In the genomic region with DNA sequence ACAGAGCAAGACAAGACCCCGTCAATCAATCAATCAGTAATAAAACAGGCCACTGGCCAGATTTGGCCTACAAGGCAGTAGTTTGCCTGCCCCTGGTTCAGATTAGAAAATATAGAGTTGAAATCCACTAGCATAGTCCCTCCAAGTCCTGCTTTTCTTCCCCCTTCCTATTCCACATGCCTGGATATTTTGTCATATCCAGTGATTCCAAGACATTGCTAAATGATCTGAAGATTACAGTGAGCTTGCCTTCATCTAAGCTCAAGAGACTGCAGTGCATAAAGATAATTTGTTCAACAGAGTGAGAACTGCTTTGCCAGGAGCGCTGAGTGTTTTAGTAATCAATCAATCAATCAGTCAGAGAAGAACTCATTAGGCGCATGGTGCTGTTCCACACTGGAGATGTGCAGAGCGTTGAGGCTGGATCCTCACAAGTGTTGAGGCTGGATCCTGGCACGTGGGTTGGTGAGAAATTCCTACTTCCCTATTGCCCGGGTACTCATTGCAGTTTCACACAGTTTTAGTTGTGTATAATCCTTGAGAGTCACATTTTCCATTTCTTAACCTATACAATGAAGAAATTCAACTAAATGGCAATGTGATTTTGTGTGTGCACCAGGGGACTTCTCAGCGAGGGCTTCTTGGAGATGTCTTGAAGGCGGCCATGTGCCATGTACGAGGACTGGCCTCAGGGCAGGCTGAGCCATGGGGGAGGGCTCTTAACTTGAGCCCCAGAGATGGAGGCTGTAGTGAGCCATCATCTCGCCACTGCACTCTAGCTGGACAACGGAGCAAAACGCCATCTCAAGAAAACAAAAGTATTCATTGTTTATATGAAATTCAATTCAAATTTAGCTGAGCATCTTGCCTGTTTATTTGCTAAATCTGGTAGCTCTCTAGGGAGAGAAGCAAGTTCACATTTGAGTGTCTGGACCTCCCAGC, we compare ENCODE assay signal across 2 cellular contexts.
TF ChIP-seq lines count a peak whose summit lies in the region.

No MANE protein-coding gene starts in this region.

TF ChIP-seq in IMR-90, 13 proteins besides CTCF, POLR2A, EP300 and RAD21:
- TF ChIP-seq SMC3 (IDR thresholded peaks at IDR 0.05; ENCODE audit: low read depth, low read length) (no peak), BHLHE40 (IDR thresholded peaks at IDR 0.05; ENCODE audit: low read depth, low read length) (no peak), ELK1 (IDR thresholded peaks at IDR 0.05; ENCODE audit: borderline replicate concordance, low read depth, low read length) (no peak), NFE2L2 (IDR thresholded peaks at IDR 0.05; ENCODE audit: low read depth, low read length) (no peak), RFX5 (IDR thresholded peaks at IDR 0.05; ENCODE audit: low read depth, low read length) (no peak), CEBPB (IDR thresholded peaks at IDR 0.05; ENCODE audit: low read depth, low read length) (no peak), MAFK (IDR thresholded peaks at IDR 0.05; ENCODE audit: low read depth, low read length) (no peak), FOS (IDR thresholded peaks at IDR 0.05; ENCODE audit: low read depth, low read length) (no peak), MXI1 (IDR thresholded peaks at IDR 0.05; ENCODE audit: borderline replicate concordance, low read depth, low read length) (no peak), CHD1 (IDR thresholded peaks at IDR 0.05; ENCODE audit: low read depth, low read length) (no peak), MAZ (IDR thresholded peaks at IDR 0.05; ENCODE audit: borderline replicate concordance, low read depth, low read length) (no peak), RCOR1 (IDR thresholded peaks at IDR 0.05; ENCODE audit: insufficient replicate concordance, low read length) (no peak), USF2 (IDR thresholded peaks at IDR 0.05; ENCODE audit: low read depth, low read length) (no peak)

TF ChIP-seq in K562, 482 proteins besides CTCF, POLR2A, EP300 and RAD21:
- no peak for TF ChIP-seq ZNF639 (CRISPR knock-in tag; conservative IDR thresholded peaks at IDR 0.05 in 1 of 2, IDR thresholded peaks at IDR 0.05 in 1 of 2)
- peak; percentile 82 for TF ChIP-seq MEIS2 (IDR thresholded peaks at IDR 0.05; ENCODE audit: partially characterized antibody)
- 0 out of 2 replicates have a peak, but pooled peaks have one; percentile 38 for TF ChIP-seq GTF2E2 (tag; IDR thresholded peaks at IDR 0.05)
- peak; percentile 70 for TF ChIP-seq L3MBTL2 (IDR thresholded peaks at IDR 0.05)
- no peak for TF ChIP-seq IFI16 (CRISPR knock-in tag; IDR thresholded peaks at IDR 0.05)
- TF ChIP-seq, protein P1, sequence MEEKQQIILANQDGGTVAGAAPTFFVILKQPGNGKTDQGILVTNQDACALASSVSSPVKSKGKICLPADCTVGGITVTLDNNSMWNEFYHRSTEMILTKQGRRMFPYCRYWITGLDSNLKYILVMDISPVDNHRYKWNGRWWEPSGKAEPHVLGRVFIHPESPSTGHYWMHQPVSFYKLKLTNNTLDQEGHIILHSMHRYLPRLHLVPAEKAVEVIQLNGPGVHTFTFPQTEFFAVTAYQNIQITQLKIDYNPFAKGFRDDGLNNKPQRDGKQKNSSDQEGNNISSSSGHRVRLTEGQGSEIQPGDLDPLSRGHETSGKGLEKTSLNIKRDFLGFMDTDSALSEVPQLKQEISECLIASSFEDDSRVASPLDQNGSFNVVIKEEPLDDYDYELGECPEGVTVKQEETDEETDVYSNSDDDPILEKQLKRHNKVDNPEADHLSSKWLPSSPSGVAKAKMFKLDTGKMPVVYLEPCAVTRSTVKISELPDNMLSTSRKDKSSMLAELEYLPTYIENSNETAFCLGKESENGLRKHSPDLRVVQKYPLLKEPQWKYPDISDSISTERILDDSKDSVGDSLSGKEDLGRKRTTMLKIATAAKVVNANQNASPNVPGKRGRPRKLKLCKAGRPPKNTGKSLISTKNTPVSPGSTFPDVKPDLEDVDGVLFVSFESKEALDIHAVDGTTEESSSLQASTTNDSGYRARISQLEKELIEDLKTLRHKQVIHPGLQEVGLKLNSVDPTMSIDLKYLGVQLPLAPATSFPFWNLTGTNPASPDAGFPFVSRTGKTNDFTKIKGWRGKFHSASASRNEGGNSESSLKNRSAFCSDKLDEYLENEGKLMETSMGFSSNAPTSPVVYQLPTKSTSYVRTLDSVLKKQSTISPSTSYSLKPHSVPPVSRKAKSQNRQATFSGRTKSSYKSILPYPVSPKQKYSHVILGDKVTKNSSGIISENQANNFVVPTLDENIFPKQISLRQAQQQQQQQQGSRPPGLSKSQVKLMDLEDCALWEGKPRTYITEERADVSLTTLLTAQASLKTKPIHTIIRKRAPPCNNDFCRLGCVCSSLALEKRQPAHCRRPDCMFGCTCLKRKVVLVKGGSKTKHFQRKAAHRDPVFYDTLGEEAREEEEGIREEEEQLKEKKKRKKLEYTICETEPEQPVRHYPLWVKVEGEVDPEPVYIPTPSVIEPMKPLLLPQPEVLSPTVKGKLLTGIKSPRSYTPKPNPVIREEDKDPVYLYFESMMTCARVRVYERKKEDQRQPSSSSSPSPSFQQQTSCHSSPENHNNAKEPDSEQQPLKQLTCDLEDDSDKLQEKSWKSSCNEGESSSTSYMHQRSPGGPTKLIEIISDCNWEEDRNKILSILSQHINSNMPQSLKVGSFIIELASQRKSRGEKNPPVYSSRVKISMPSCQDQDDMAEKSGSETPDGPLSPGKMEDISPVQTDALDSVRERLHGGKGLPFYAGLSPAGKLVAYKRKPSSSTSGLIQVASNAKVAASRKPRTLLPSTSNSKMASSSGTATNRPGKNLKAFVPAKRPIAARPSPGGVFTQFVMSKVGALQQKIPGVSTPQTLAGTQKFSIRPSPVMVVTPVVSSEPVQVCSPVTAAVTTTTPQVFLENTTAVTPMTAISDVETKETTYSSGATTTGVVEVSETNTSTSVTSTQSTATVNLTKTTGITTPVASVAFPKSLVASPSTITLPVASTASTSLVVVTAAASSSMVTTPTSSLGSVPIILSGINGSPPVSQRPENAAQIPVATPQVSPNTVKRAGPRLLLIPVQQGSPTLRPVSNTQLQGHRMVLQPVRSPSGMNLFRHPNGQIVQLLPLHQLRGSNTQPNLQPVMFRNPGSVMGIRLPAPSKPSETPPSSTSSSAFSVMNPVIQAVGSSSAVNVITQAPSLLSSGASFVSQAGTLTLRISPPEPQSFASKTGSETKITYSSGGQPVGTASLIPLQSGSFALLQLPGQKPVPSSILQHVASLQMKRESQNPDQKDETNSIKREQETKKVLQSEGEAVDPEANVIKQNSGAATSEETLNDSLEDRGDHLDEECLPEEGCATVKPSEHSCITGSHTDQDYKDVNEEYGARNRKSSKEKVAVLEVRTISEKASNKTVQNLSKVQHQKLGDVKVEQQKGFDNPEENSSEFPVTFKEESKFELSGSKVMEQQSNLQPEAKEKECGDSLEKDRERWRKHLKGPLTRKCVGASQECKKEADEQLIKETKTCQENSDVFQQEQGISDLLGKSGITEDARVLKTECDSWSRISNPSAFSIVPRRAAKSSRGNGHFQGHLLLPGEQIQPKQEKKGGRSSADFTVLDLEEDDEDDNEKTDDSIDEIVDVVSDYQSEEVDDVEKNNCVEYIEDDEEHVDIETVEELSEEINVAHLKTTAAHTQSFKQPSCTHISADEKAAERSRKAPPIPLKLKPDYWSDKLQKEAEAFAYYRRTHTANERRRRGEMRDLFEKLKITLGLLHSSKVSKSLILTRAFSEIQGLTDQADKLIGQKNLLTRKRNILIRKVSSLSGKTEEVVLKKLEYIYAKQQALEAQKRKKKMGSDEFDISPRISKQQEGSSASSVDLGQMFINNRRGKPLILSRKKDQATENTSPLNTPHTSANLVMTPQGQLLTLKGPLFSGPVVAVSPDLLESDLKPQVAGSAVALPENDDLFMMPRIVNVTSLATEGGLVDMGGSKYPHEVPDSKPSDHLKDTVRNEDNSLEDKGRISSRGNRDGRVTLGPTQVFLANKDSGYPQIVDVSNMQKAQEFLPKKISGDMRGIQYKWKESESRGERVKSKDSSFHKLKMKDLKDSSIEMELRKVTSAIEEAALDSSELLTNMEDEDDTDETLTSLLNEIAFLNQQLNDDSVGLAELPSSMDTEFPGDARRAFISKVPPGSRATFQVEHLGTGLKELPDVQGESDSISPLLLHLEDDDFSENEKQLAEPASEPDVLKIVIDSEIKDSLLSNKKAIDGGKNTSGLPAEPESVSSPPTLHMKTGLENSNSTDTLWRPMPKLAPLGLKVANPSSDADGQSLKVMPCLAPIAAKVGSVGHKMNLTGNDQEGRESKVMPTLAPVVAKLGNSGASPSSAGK (IDR thresholded peaks at IDR 0.05): peak; percentile 51
- TF ChIP-seq TEAD1 (CRISPR knock-in tag; IDR thresholded peaks at IDR 0.05): 0 out of 4 replicates have a peak, but pooled peaks of 1 of the 2 experiments have one; percentile 13
- TF ChIP-seq, protein P2, sequence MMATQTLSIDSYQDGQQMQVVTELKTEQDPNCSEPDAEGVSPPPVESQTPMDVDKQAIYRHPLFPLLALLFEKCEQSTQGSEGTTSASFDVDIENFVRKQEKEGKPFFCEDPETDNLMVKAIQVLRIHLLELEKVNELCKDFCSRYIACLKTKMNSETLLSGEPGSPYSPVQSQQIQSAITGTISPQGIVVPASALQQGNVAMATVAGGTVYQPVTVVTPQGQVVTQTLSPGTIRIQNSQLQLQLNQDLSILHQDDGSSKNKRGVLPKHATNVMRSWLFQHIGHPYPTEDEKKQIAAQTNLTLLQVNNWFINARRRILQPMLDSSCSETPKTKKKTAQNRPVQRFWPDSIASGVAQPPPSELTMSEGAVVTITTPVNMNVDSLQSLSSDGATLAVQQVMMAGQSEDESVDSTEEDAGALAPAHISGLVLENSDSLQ (IDR thresholded peaks at IDR 0.05): peak; percentile 43; the same call in 1 of the 2 replicates
- TF ChIP-seq, protein P3, sequence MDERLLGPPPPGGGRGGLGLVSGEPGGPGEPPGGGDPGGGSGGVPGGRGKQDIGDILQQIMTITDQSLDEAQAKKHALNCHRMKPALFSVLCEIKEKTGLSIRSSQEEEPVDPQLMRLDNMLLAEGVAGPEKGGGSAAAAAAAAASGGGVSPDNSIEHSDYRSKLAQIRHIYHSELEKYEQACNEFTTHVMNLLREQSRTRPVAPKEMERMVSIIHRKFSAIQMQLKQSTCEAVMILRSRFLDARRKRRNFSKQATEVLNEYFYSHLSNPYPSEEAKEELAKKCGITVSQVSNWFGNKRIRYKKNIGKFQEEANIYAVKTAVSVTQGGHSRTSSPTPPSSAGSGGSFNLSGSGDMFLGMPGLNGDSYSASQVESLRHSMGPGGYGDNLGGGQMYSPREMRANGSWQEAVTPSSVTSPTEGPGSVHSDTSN (CRISPR knock-in tag; IDR thresholded peaks at IDR 0.05; ENCODE audit: low read depth): no peak
- TF ChIP-seq, protein P3 (tag; conservative IDR thresholded peaks at IDR 0.05; ENCODE audit: low read depth): peak; percentile 83
- TF ChIP-seq NR3C1 (CRISPR knock-in tag; IDR thresholded peaks at IDR 0.05): no peak
